In genomic region chr7:139693651-139694388, GRCh38 we compare ENCODE assay signal across 26 cellular contexts.
DNase-seq lines count a peak whose midpoint lies in the region; ATAC-seq and TF ChIP-seq lines count a peak whose summit lies in the region.
"Had no signal": no experiment of that assay in that cellular context is flagged by ENCODE, and none has a peak within 500 bp of the region (broad histone marks: within the 10 kb centered on the region; RNA-seq: fewer than 3 reads in every experiment).

No MANE protein-coding gene starts in this region.

- DNase-seq in immature natural killer cell (no peak), omental fat pad (ENCODE audit: low spot score) (no peak), DMS 273 treated with DMSO at 0.1 percent for 48 hours (lab: John Stamatoyannopoulos, UW) (no peak), psoas muscle (no peak)
- no peak for DNase-seq in activated naive CD8-positive, alpha-beta T cell treated with anti-CD3 and anti-CD28 coated beads, Interleukin-2, amount 50 U/mL, for 24 hours
- DNase-seq: activated B cell treated with CpG ODN at 0.5 μM for 24 hours; activated CD4-positive, alpha-beta T cell treated with anti-CD3 and anti-CD28 coated beads, Interleukin-2, amount 50 U/mL, for 4 hours; activated naive CD4-positive, alpha-beta T cell treated with anti-CD3 and anti-CD28 coated beads for 36 hours; Calu3; caudate nucleus; endodermal cell; HFFc6; mesendoderm; NCI-H524; pancreas; right cardiac atrium; SIG-M5; stimulated activated CD4-positive, alpha-beta T cell treated with anti-CD3 and anti-CD28 coated beads, Interleukin-2, amount 100 ng/mL, for 24 hours had no signal

- no peak overlapping the region for H3K4me3 ChIP-seq in psoas muscle
- H3K4me3 ChIP-seq: hepatocyte, pancreas, Peyer's patch, tibial nerve had no signal

- no peaks in the 10 kb centered on the region for H3K27me3 ChIP-seq in psoas muscle (ENCODE audit: insufficient read depth in 3 of 3, low read length in 2 of 3)
- H3K27me3 ChIP-seq: hepatocyte, pancreas, Peyer's patch, tibial nerve had no signal

- peaks cover 3 to 6% (median 3%) of the 10 kb centered on the region in 3 donors for H3K27me3 Mint-ChIP-seq in immature natural killer cell (ENCODE audit: low read depth in 3 of 3)
- H3K27me3 Mint-ChIP-seq in activated naive CD8-positive, alpha-beta T cell treated with anti-CD3 and anti-CD28 coated beads, Interleukin-2, amount 50 U/mL, for 24 hours = no peaks in the 10 kb centered on the region
- H3K27me3 Mint-ChIP-seq: activated B cell treated with CpG ODN at 0.5 μM for 24 hours; dendritic cell treated with granulocyte-macrophage colony-stimulating factor and Interleukin-4, amounts not matched to agents 40 ng/mL and 50 ng/mL, for 4 days had no signal

- H3K27ac Mint-ChIP-seq in immature natural killer cell = peak overlapping the region in 5 of 6 donors; percentile 0 to 60 (median 37)
- no peak overlapping the region for H3K27ac Mint-ChIP-seq in activated naive CD8-positive, alpha-beta T cell treated with anti-CD3 and anti-CD28 coated beads, Interleukin-2, amount 50 U/mL, for 24 hours
- H3K27ac Mint-ChIP-seq: activated B cell treated with CpG ODN at 0.5 μM for 24 hours; activated naive CD4-positive, alpha-beta T cell treated with anti-CD3 and anti-CD28 coated beads for 36 hours; dendritic cell treated with granulocyte-macrophage colony-stimulating factor and Interleukin-4, amounts not matched to agents 40 ng/mL and 50 ng/mL, for 4 days; endodermal cell; HFFc6 had no signal

- intact Hi-C loops in psoas muscle (cut with DNase I) = loop anchor here (5.0 kb wide), 2 partner anchors 37 to 38 kb away; no protein-coding TSS in a partner anchor

- H3K36me3 ChIP-seq in psoas muscle (ENCODE audit: insufficient read depth in 1 of 2, low read depth in 1 of 2) = peaks cover 0 to 13% of the 10 kb centered on the region in 2 donors
- H3K36me3 ChIP-seq: pancreas had no signal

- no peak overlapping the region for H3K4me3 Mint-ChIP-seq in immature natural killer cell
- no peak overlapping the region for H3K4me3 Mint-ChIP-seq in activated naive CD8-positive, alpha-beta T cell treated with anti-CD3 and anti-CD28 coated beads, Interleukin-2, amount 50 U/mL, for 24 hours
- H3K4me3 Mint-ChIP-seq: activated B cell treated with CpG ODN at 0.5 μM for 24 hours; activated naive CD4-positive, alpha-beta T cell treated with anti-CD3 and anti-CD28 coated beads for 36 hours; dendritic cell treated with granulocyte-macrophage colony-stimulating factor and Interleukin-4, amounts not matched to agents 40 ng/mL and 50 ng/mL, for 4 days; endodermal cell; HFFc6 had no signal

- 50 to 70% (median 50%) methylated on average over 8 of the region's 8 CpGs for WGBS in psoas muscle, 3 donors

- H3K9me3 Mint-ChIP-seq in immature natural killer cell = no peaks in the 10 kb centered on the region
- no peaks in the 10 kb centered on the region for H3K9me3 Mint-ChIP-seq in activated naive CD8-positive, alpha-beta T cell treated with anti-CD3 and anti-CD28 coated beads, Interleukin-2, amount 50 U/mL, for 24 hours
- H3K9me3 Mint-ChIP-seq: activated B cell treated with CpG ODN at 0.5 μM for 24 hours; activated naive CD4-positive, alpha-beta T cell treated with anti-CD3 and anti-CD28 coated beads for 36 hours; dendritic cell treated with granulocyte-macrophage colony-stimulating factor and Interleukin-4, amounts not matched to agents 40 ng/mL and 50 ng/mL, for 4 days; endodermal cell; HFFc6 had no signal

- ATAC-seq in SK-N-SH treated with all-trans-retinoic acid at 6 μM for 48 hours = peak; percentile 63
- ATAC-seq in omental fat pad (ENCODE audit: low FRiP score) = peak; percentile 49
- no peak for ATAC-seq in activated naive CD8-positive, alpha-beta T cell treated with anti-CD3 and anti-CD28 coated beads, Interleukin-2, amount 50 U/mL, for 24 hours
- no peak for ATAC-seq in psoas muscle
- ATAC-seq: esophagus mucosa, left lobe of liver, right cardiac atrium had no signal

- H3K4me1 ChIP-seq in psoas muscle = peaks cover 51% of the 10 kb centered on the region

- TF ChIP-seq CTCF in C4-2B (conservative IDR thresholded peaks at IDR 0.05) = no peak
- TF ChIP-seq CTCF in omental fat pad (IDR thresholded peaks at IDR 0.05) = no peak
- no peak for TF ChIP-seq CTCF in psoas muscle (IDR thresholded peaks at IDR 0.05)

- H3K4me1 Mint-ChIP-seq in immature natural killer cell = peaks cover 40 to 54% of the 10 kb centered on the region in 2 donors
- H3K4me1 Mint-ChIP-seq in activated naive CD8-positive, alpha-beta T cell treated with anti-CD3 and anti-CD28 coated beads, Interleukin-2, amount 50 U/mL, for 24 hours = peaks cover 24% of the 10 kb centered on the region

- peaks cover 6 to 21% (median 14%) of the 10 kb centered on the region in 3 donors for H3K36me3 Mint-ChIP-seq in immature natural killer cell
- peaks cover 19% of the 10 kb centered on the region for H3K36me3 Mint-ChIP-seq in activated naive CD8-positive, alpha-beta T cell treated with anti-CD3 and anti-CD28 coated beads, Interleukin-2, amount 50 U/mL, for 24 hours (ENCODE audit: low read depth)

- H3K9me3 ChIP-seq in psoas muscle = no peaks in the 10 kb centered on the region
- H3K9me3 ChIP-seq: pancreas, Peyer's patch, tibial nerve had no signal

- H3K27ac ChIP-seq in C4-2B = peak overlapping the region; percentile 41
- H3K27ac ChIP-seq in psoas muscle = no peak overlapping the region
- H3K27ac ChIP-seq: hepatocyte, pancreas, Peyer's patch, tibial nerve had no signal

TF ChIP-seq in SK-N-SH treated with all-trans-retinoic acid at 6 μM for 48 hours, 23 proteins besides CTCF, POLR2A, EP300 and RAD21:
- TF ChIP-seq TCF4 (CRISPR knock-in tag; IDR thresholded peaks at IDR 0.05; ENCODE audit: borderline replicate concordance) = no peak
- no peak for TF ChIP-seq ARNTL (CRISPR knock-in tag; IDR thresholded peaks at IDR 0.05; ENCODE audit: borderline replicate concordance, low read depth)
- TF ChIP-seq ZNF8 (CRISPR knock-in tag; IDR thresholded peaks at IDR 0.05) = no peak
- TF ChIP-seq SNAI2 (CRISPR knock-in tag; IDR thresholded peaks at IDR 0.05) = no peak
- no peak for TF ChIP-seq TOX (CRISPR knock-in tag; IDR thresholded peaks at IDR 0.05; ENCODE audit: borderline replicate concordance)
- TF ChIP-seq, protein P1, sequence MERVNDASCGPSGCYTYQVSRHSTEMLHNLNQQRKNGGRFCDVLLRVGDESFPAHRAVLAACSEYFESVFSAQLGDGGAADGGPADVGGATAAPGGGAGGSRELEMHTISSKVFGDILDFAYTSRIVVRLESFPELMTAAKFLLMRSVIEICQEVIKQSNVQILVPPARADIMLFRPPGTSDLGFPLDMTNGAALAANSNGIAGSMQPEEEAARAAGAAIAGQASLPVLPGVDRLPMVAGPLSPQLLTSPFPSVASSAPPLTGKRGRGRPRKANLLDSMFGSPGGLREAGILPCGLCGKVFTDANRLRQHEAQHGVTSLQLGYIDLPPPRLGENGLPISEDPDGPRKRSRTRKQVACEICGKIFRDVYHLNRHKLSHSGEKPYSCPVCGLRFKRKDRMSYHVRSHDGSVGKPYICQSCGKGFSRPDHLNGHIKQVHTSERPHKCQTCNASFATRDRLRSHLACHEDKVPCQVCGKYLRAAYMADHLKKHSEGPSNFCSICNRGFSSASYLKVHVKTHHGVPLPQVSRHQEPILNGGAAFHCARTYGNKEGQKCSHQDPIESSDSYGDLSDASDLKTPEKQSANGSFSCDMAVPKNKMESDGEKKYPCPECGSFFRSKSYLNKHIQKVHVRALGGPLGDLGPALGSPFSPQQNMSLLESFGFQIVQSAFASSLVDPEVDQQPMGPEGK (CRISPR knock-in tag; IDR thresholded peaks at IDR 0.05; ENCODE audit: borderline replicate concordance) = no peak
- no peak for TF ChIP-seq GLIS3 (CRISPR knock-in tag; IDR thresholded peaks at IDR 0.05)
- TF ChIP-seq ISL1 (CRISPR knock-in tag; IDR thresholded peaks at IDR 0.05) = no peak
- TF ChIP-seq ZFP30 (CRISPR knock-in tag; IDR thresholded peaks at IDR 0.05) = no peak
- no peak for TF ChIP-seq PPARA (CRISPR knock-in tag; IDR thresholded peaks at IDR 0.05; ENCODE audit: borderline replicate concordance)
- TF ChIP-seq CSRNP3 (CRISPR knock-in tag; IDR thresholded peaks at IDR 0.05) = no peak
- no peak for TF ChIP-seq RARB (CRISPR knock-in tag; IDR thresholded peaks at IDR 0.05)
- TF ChIP-seq CREB5 (CRISPR knock-in tag; IDR thresholded peaks at IDR 0.05; ENCODE audit: low read depth) = no peak

Comparison
In these comparisons a context has a peak if more than half of its experiments do, and no peak if none do; other contexts are left out.
1. ATAC-seq: peak in SK-N-SH treated with all-trans-retinoic acid at 6 μM for 48 hours (single experiment) and omental fat pad (single experiment); none in activated naive CD8-positive, alpha-beta T cell treated with anti-CD3 and anti-CD28 coated beads, Interleukin-2, amount 50 U/mL, for 24 hours (single experiment) and psoas muscle (0 of 4).